19 cellular contexts compared by ENCODE assay signal in the genomic region with DNA sequence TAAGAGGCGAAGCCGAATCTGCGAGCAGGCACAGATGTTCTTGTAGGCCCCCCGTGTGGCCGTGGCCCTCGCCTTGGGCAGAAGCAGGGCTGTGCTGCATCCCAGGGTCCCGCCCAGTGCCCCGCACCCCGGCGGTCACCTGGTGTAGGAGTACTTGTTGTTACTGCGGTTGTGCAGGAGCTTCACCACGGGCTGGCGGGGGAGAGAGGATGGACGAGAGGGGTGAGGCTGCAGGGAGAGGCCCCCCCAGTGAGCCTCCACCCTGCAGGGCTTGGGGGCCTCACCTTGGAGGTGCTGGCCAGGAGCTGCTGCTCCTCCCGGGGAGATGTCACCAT. TPM values are rescaled to one million over a fixed set of nuclear protein-coding genes. Genes with fewer than 3 reads are reported as not detected.
"Had no signal": no experiment of that assay in that cellular context is flagged by ENCODE, and none has a peak within 500 bp of the region (broad histone marks: within the 10 kb centered on the region; RNA-seq: fewer than 3 reads in every experiment).

No MANE protein-coding gene starts in this region.

- ATAC-seq: activated CD4-positive, CD25-positive, alpha-beta regulatory T cell treated with anti-CD3 and anti-CD28 coated beads, Interleukin-2, amount 50 U/mL, for 24 hours; stimulated activated memory B cell treated with anti-CD40 and anti-IgM and Interleukin-4, amounts not matched to agents 10 μg/mL and 1 μg/mL and 100 μg/mL, for 72 hours had no signal

- H3K4me2 ChIP-seq: hepatocyte had no signal

- H2AFZ ChIP-seq: hepatocyte had no signal

- H3K27me3 ChIP-seq: esophagus squamous epithelium, hepatocyte, ovary, thyroid gland had no signal

- H3K79me2 ChIP-seq: hepatocyte had no signal

- H3K4me3 Mint-ChIP-seq: activated naive CD8-positive, alpha-beta T cell treated with anti-CD3 and anti-CD28 coated beads, Interleukin-2, amount 10 ng/mL, durations not matched to agents 7 days and 5 days; brain; stimulated activated memory B cell treated with anti-CD40 and anti-IgM and Interleukin-4, amounts not matched to agents 10 μg/mL and 1 μg/mL and 100 μg/mL, for 72 hours had no signal

- H3K4me3 ChIP-seq: esophagus squamous epithelium, hepatocyte, ovary, thyroid gland had no signal

- H3K27me3 Mint-ChIP-seq: activated naive CD8-positive, alpha-beta T cell treated with anti-CD3 and anti-CD28 coated beads, Interleukin-2, amount 10 ng/mL, durations not matched to agents 7 days and 5 days; brain; stimulated activated memory B cell treated with anti-CD40 and anti-IgM and Interleukin-4, amounts not matched to agents 10 μg/mL and 1 μg/mL and 100 μg/mL, for 72 hours had no signal

- FAIRE-seq: endothelial cell of umbilical vein, kidney, urothelium cell line had no signal

- H3K36me3 ChIP-seq: ovary, thyroid gland had no signal

- H3K27ac Mint-ChIP-seq: activated naive CD8-positive, alpha-beta T cell treated with anti-CD3 and anti-CD28 coated beads, Interleukin-2, amount 10 ng/mL, durations not matched to agents 7 days and 5 days; stimulated activated memory B cell treated with anti-CD40 and anti-IgM and Interleukin-4, amounts not matched to agents 10 μg/mL and 1 μg/mL and 100 μg/mL, for 72 hours had no signal

- H3K9me3 Mint-ChIP-seq: activated naive CD8-positive, alpha-beta T cell treated with anti-CD3 and anti-CD28 coated beads, Interleukin-2, amount 10 ng/mL, durations not matched to agents 7 days and 5 days; stimulated activated memory B cell treated with anti-CD40 and anti-IgM and Interleukin-4, amounts not matched to agents 10 μg/mL and 1 μg/mL and 100 μg/mL, for 72 hours had no signal

- H3K27ac ChIP-seq: esophagus squamous epithelium, hepatocyte, ovary, thyroid gland had no signal

- H3K4me1 ChIP-seq: esophagus squamous epithelium, thyroid gland had no signal

- DNase-seq: activated CD4-positive, alpha-beta T cell treated with anti-CD3 and anti-CD28 coated beads, Interleukin-2, amount 50 U/mL, for 1 hour; activated CD8-positive, alpha-beta memory T cell treated with anti-CD3 and anti-CD28 coated beads for 24 hours; activated gamma-delta T cell treated with Interleukin-2 at 50 U/mL for 16 hours; activated naive CD8-positive, alpha-beta T cell treated with anti-CD3 and anti-CD28 coated beads, Interleukin-2, amount 10 ng/mL, durations not matched to agents 7 days and 5 days; cortex of kidney; effector CD4-positive, alpha-beta T cell; esophagus squamous epithelium; kidney; mesendoderm; stimulated activated CD4-positive, alpha-beta T cell treated with anti-CD3 and anti-CD28 coated beads, Interleukin-2, amount 100 ng/mL, for 48 hours; T-helper 9 cell; thyroid gland had no signal

- H3K4me1 Mint-ChIP-seq: brain had no signal

- H3K9me3 ChIP-seq: esophagus squamous epithelium, ovary, thyroid gland had no signal

RNA-seq across cellular contexts. Expression of gene ASPHD1, which starts 11.4 kb away (rescaled TPM):
- total RNA-seq: thyroid gland had no signal

RNA-seq across cellular contexts. Expression of gene SEZ6L2, which starts 12.3 kb away (rescaled TPM):
- total RNA-seq: activated naive CD8-positive, alpha-beta T cell treated with anti-CD3 and anti-CD28 coated beads, Interleukin-2, amount 10 ng/mL, durations not matched to agents 7 days and 5 days had no signal
